ENCODE assay signal across 9 cellular contexts in genomic region chr6:36625161-36625919, GRCh38. TPM values are rescaled to one million over a fixed set of nuclear protein-coding genes. Genes with fewer than 3 reads are reported as not detected.
A peak's percentile ranks its signal among the peaks of the same experiment; 100 is the strongest.
DNase-seq lines count a peak whose midpoint lies in the region; ATAC-seq, FAIRE-seq and TF ChIP-seq lines count a peak whose summit lies in the region.
"Had no signal": no experiment of that assay in that cellular context is flagged by ENCODE, and none has a peak within 500 bp of the region (broad histone marks: within the 10 kb centered on the region; RNA-seq: fewer than 3 reads in every experiment).

No MANE protein-coding gene starts in this region.

- H3K18ac ChIP-seq in trophoblast cell (ENCODE audit: low read length) = no peak overlapping the region

- no peak overlapping the region for H2BK5ac ChIP-seq in trophoblast cell (ENCODE audit: low read depth, low read length, poor library complexity)

- intact Hi-C loops in pancreas (cut with DNase I) = loop anchor here in 1 of 3 donors (10.0 kb wide), 1 partner anchor 99 kb away; no protein-coding TSS in a partner anchor

- H2AFZ ChIP-seq in trophoblast cell (ENCODE audit: insufficient read depth, low read length, poor library complexity) = no peak overlapping the region

- H3K4me3 ChIP-seq in coronary artery (no peak overlapping the region), pancreas (no peak overlapping the region), trophoblast cell (ENCODE audit: low read depth, low read length) (no peak overlapping the region)
- H3K4me3 ChIP-seq: HAP-1 had no signal

- H3K9me3 ChIP-seq in pancreas = no peaks in the 10 kb centered on the region
- H3K9me3 ChIP-seq in trophoblast cell (ENCODE audit: insufficient read depth, low read depth, low read length) = no peaks in the 10 kb centered on the region
- H3K9me3 ChIP-seq: HAP-1 had no signal

- H3K79me2 ChIP-seq in trophoblast cell (ENCODE audit: control insufficient read depth, insufficient read depth, low read length, poor library complexity) = no peaks in the 10 kb centered on the region

- no peak overlapping the region for H3K9ac ChIP-seq in trophoblast cell (ENCODE audit: low read length)

- no peak overlapping the region for H4K8ac ChIP-seq in trophoblast cell (ENCODE audit: low read depth, low read length)

- ATAC-seq in pancreas = peak; percentile 6 to 32 (median 20)
- no peak for ATAC-seq in GM18870 (IDR thresholded peaks at IDR 0.05; ENCODE audit: unreplicated experiment)

- WGBS in pancreas, 2 donors = 59 to 64% methylated on average over 5 of the region's 5 CpGs
- no CpG with 5 or more reads among the region's 5 CpGs for WGBS in trophoblast cell (ENCODE audit: extremely low coverage, insufficient coverage, insufficient read length)

- peak overlapping the region; percentile 81 to 83 for H3K27ac ChIP-seq in coronary artery
- peak overlapping the region in 1 of 4 donors; percentile 13 for H3K27ac ChIP-seq in pancreas
- H3K27ac ChIP-seq in trophoblast cell (ENCODE audit: low read depth, low read length) = no peak overlapping the region

- no peak for TF ChIP-seq CTCF in coronary artery (IDR thresholded peaks at IDR 0.05)
- TF ChIP-seq CTCF in pancreas (IDR thresholded peaks at IDR 0.05) = no peak

- H3K4me1 ChIP-seq in pancreas = peaks cover 0 to 22% (median 5%) of the 10 kb centered on the region in 3 donors
- no peaks in the 10 kb centered on the region for H3K4me1 ChIP-seq in trophoblast cell (ENCODE audit: control insufficient read depth in 1 of 2, insufficient read depth in 2 of 2, low read length in 2 of 2)
- H3K4me1 ChIP-seq: HAP-1 had no signal

- H3K36me3 ChIP-seq in pancreas (no peaks in the 10 kb centered on the region), trophoblast cell (ENCODE audit: control insufficient read depth in 1 of 2, insufficient read depth in 2 of 2, low read length in 2 of 2) (no peaks in the 10 kb centered on the region)
- H3K36me3 ChIP-seq: HAP-1 had no signal

- H3K27me3 ChIP-seq in pancreas (no peaks in the 10 kb centered on the region), trophoblast cell (ENCODE audit: insufficient read depth, low read length) (no peaks in the 10 kb centered on the region)

- H4K12ac ChIP-seq in trophoblast cell (ENCODE audit: low read depth, low read length) = no peak overlapping the region

- H3K4ac ChIP-seq in trophoblast cell (ENCODE audit: low read depth, low read length) = no peak overlapping the region

- H2BK12ac ChIP-seq in trophoblast cell (ENCODE audit: low read length) = no peak overlapping the region

- FAIRE-seq in pancreas (lab: Jason Lieb, UNC) (no peak), GM19239 (lab: Jason Lieb, UNC) (no peak)

- H2AK5ac ChIP-seq in trophoblast cell (ENCODE audit: low read length) = no peak overlapping the region

- H2BK120ac ChIP-seq in trophoblast cell (ENCODE audit: insufficient read depth, low read length, poor library complexity) = no peak overlapping the region

- no peak overlapping the region for H3K14ac ChIP-seq in trophoblast cell (ENCODE audit: low read length)

- DNase-seq in COR-L47 (lab: John Stamatoyannopoulos, UW) (peak; percentile 64), NCI-H2029 treated with DMSO at 0.1 percent for 48 hours (lab: John Stamatoyannopoulos, UW) (peak; percentile 91), coronary artery (ENCODE audit: low spot score) (peak; percentile 83), pancreas (peak in 2 of 6 donors; percentile 16 to 29), GM19239 (ENCODE audit: insufficient read length, low spot score) (no peak), trophoblast cell (no peak), OCI-M1 (lab: John Stamatoyannopoulos, UW) (no peak)

- H3K4me2 ChIP-seq in trophoblast cell (ENCODE audit: low read length) = no peak overlapping the region

- H4K91ac ChIP-seq in trophoblast cell (ENCODE audit: low read depth, low read length) = no peak overlapping the region

- no peak overlapping the region for H3K23ac ChIP-seq in trophoblast cell (ENCODE audit: low read length)

- H3K79me1 ChIP-seq in trophoblast cell (ENCODE audit: low read length) = no peaks in the 10 kb centered on the region

RNA-seq across cellular contexts. Expression of gene SRSF3, which starts 31.2 kb away (rescaled TPM):
- 100 to 1,000 TPM in 4 of 6 donors, 10 to 100 TPM in 2; 60.5 to 122 (median 105) TPM for total RNA-seq in pancreas
- polyA plus RNA-seq in pancreas = 100 to 1,000 TPM in 1 of 2 donors, 10 to 100 TPM in 1; 72.8 to 114 TPM
- polyA plus RNA-seq in trophoblast cell (2013) = 254 and 259 TPM in 2 replicates

RNA-seq across cellular contexts. Expression of gene CDKN1A, which starts 53.2 kb away (rescaled TPM):
- 100 to 1,000 TPM in 2 of 6 donors, 10 to 100 TPM in 4; 32.5 to 178 (median 53.2) TPM for total RNA-seq in pancreas
- polyA plus RNA-seq in pancreas = 10 to 100 TPM; 22.3 to 42.2 TPM
- 171 and 186 TPM in 2 replicates for polyA plus RNA-seq in trophoblast cell (2013)

Comparison
In these comparisons a context has a peak if more than half of its experiments do, and no peak if none do; other contexts are left out.
1. DNase-seq: peak in COR-L47 (single experiment), NCI-H2029 treated with DMSO at 0.1 percent for 48 hours (single experiment) and coronary artery (single experiment); none in GM19239 (single experiment), trophoblast cell (0 of 2) and OCI-M1 (single experiment).